ENCODE assay signal across 7 cellular contexts in genomic region chr9:135480071-135480941, GRCh38. TPM values are rescaled to one million over a fixed set of nuclear protein-coding genes. Genes with fewer than 3 reads are reported as not detected.
DNase-seq lines count a peak whose midpoint lies in the region; TF ChIP-seq lines count a peak whose summit lies in the region.

No MANE protein-coding gene starts in this region.

- peaks cover 0 to 22% (median 14%) of the 10 kb centered on the region in 6 donors for H3K36me3 ChIP-seq in spleen

- H3K9me3 ChIP-seq in spleen = no peaks in the 10 kb centered on the region

- H3K4me3 Mint-ChIP-seq in brain = peak overlapping the region; percentile 78 to 85 (median 80)

- peaks cover 0 to 32% (median 21%) of the 10 kb centered on the region in 6 donors for H3K4me1 ChIP-seq in spleen

- DNase-seq in GM03348 (ENCODE audit: low spot score) (peak; percentile 83), LoVo (ENCODE audit: low spot score) (peak; percentile 39), iris pigment epithelial cell (ENCODE audit: low read depth) (peak; percentile 37), spleen (peak; percentile 74), GM19240 (ENCODE audit: insufficient read length, low spot score) (no peak), T1000 (lab: John Stamatoyannopoulos, UW) (no peak)

- 0 to 3% (median 1%) methylated on average over 26 to 76 of the region's 76 CpGs for WGBS in spleen, 5 donors

- H3K27ac Mint-ChIP-seq in brain = peak overlapping the region in 3 of 5 experiments; percentile 24 to 59 (median 27)

- H3K27me3 ChIP-seq in spleen (replicated peaks in 1 of 7) = peaks cover 0 to 51% (median 4%) of the 10 kb centered on the region in 7 donors

- H3K9me3 Mint-ChIP-seq in brain = no peaks in the 10 kb centered on the region

- H3K4me3 ChIP-seq in spleen = peak overlapping the region; percentile 51 to 82 (median 70)

- intact Hi-C loops in spleen (cut with DNase I; ENCODE audit: low total_unique reads) = no loop called here

- TF ChIP-seq CTCF in brain (conservative IDR thresholded peaks at IDR 0.05) (no peak), spleen (IDR thresholded peaks at IDR 0.05 in 8 of 11, conservative IDR thresholded peaks at IDR 0.05 in 3 of 11) (no peak)

- H3K27me3 Mint-ChIP-seq in brain = peaks cover 3% of the 10 kb centered on the region

- H3K27ac ChIP-seq in spleen = peak overlapping the region in 7 of 8 donors; percentile 11 to 80 (median 67)

- TF ChIP-seq POLR2A in spleen (IDR thresholded peaks at IDR 0.05) = no peak

- H3K4me1 Mint-ChIP-seq in brain = peaks cover 40% of the 10 kb centered on the region

- H3K36me3 Mint-ChIP-seq in brain = peaks cover 20% of the 10 kb centered on the region

RNA-seq across cellular contexts. Expression of gene PPP1R26, which starts 0.7 kb away (rescaled TPM):
- 20.1 TPM for polyA plus RNA-seq in brain (ENCODE audit: insufficient read depth, low read depth, low replicate concordance)
- 10 to 100 TPM in 2 of 7 donors, 1 to 10 TPM in 5; 6.7 to 18.7 (median 9.7) TPM for total RNA-seq in spleen
- polyA plus RNA-seq in spleen = 1 to 10 TPM; 1.8 to 4.5 (median 2.3) TPM

RNA-seq across cellular contexts. Expression of gene MRPS2, which starts 20.2 kb away (rescaled TPM):
- polyA plus RNA-seq in brain (ENCODE audit: insufficient read depth, low read depth, low replicate concordance) = 64.0 TPM
- 10 to 100 TPM; 19.2 to 34.1 (median 24.1) TPM for total RNA-seq in spleen
- 10 to 100 TPM; 29.8 to 40.6 (median 34.5) TPM for polyA plus RNA-seq in spleen

RNA-seq across cellular contexts. Expression of gene LCN1, which starts 40.9 kb away (rescaled TPM):
- not detected for polyA plus RNA-seq in brain (ENCODE audit: insufficient read depth, low read depth, low replicate concordance)
- total RNA-seq in spleen = not detected
- under 1 TPM in 1 of 3 donors, not detected in 2; 0.09 TPM for polyA plus RNA-seq in spleen

Comparison
In these comparisons a context has a peak if more than half of its experiments do, and no peak if none do; other contexts are left out.
1. DNase-seq: peak in GM03348 (single experiment), LoVo (single experiment), iris pigment epithelial cell (single experiment) and spleen (single experiment); none in GM19240 (single experiment) and T1000 (single experiment).